ENCODE assay signal across 16 cellular contexts in genomic region chr17:61149862-61150362, GRCh38.
A peak's percentile ranks its signal among the peaks of the same experiment; 100 is the strongest.
DNase-seq lines count a peak whose midpoint lies in the region; ATAC-seq, FAIRE-seq and TF ChIP-seq lines count a peak whose summit lies in the region.
"Had no signal": no experiment of that assay in that cellular context is flagged by ENCODE, and none has a peak within 500 bp of the region (broad histone marks: within the 10 kb centered on the region; RNA-seq: fewer than 3 reads in every experiment).

No MANE protein-coding gene starts in this region.

- DNase-seq in DMS 273 (lab: John Stamatoyannopoulos, UW; ENCODE audit: unreplicated experiment) (peak; percentile 64), H54 (ENCODE audit: insufficient read length, low spot score) (no peak), NCI-H146 treated with DMSO at 0.1 percent for 48 hours (lab: John Stamatoyannopoulos, UW; ENCODE audit: unreplicated experiment) (peak; percentile 18), erythroblast (lab: John Stamatoyannopoulos, UW) (no peak), OCI-M2 (lab: John Stamatoyannopoulos, UW; ENCODE audit: unreplicated experiment) (no peak)
- DNase-seq in CD4-positive, alpha-beta T cell: no peak
- DNase-seq: activated naive CD4-positive, alpha-beta T cell treated with anti-CD3 and anti-CD28 coated beads, Interleukin-2, amount 10 ng/mL, durations not matched to agents 7 days and 5 days; naive B cell; stimulated activated CD4-positive, alpha-beta T cell treated with anti-CD3 and anti-CD28 coated beads, Interleukin-2, amount 100 ng/mL, for 24 hours; stimulated activated CD8-positive, alpha-beta memory T cell treated with anti-CD3 and anti-CD28 coated beads, Interleukin-4, amount 100 ng/mL, for 48 hours had no signal

- no peak overlapping the region for H3K4me3 Mint-ChIP-seq in brain
- H3K4me3 Mint-ChIP-seq in CD4-positive, alpha-beta T cell: no peak overlapping the region
- H3K4me3 Mint-ChIP-seq: activated naive CD4-positive, alpha-beta T cell treated with anti-CD3 and anti-CD28 coated beads, Interleukin-2, amount 10 ng/mL, durations not matched to agents 7 days and 5 days; naive B cell; WTC11 had no signal

- H3K4me1 Mint-ChIP-seq in brain: peaks cover 43% of the 10 kb centered on the region
- peaks cover 12% of the 10 kb centered on the region for H3K4me1 Mint-ChIP-seq in CD4-positive, alpha-beta T cell (ENCODE audit: low read depth)

- peaks cover 0 to 3% (median 0%) of the 10 kb centered on the region in 5 experiments for H3K9me3 Mint-ChIP-seq in brain
- no peaks in the 10 kb centered on the region for H3K9me3 Mint-ChIP-seq in CD4-positive, alpha-beta T cell
- H3K9me3 Mint-ChIP-seq: activated naive CD4-positive, alpha-beta T cell treated with anti-CD3 and anti-CD28 coated beads, Interleukin-2, amount 10 ng/mL, durations not matched to agents 7 days and 5 days had no signal

- H3K27ac Mint-ChIP-seq in brain: peak overlapping the region in 3 of 5 experiments; percentile 51 to 83 (median 76)
- no peak overlapping the region for H3K27ac Mint-ChIP-seq in CD4-positive, alpha-beta T cell
- H3K27ac Mint-ChIP-seq: activated naive CD4-positive, alpha-beta T cell treated with anti-CD3 and anti-CD28 coated beads, Interleukin-2, amount 10 ng/mL, durations not matched to agents 7 days and 5 days; WTC11 had no signal

- CTCF ChIA-PET in CD4-positive, alpha-beta T cell (lab: Charles Lee): no interaction called here

- no peaks in the 10 kb centered on the region for H3K36me3 Mint-ChIP-seq in brain
- H3K36me3 Mint-ChIP-seq in CD4-positive, alpha-beta T cell (ENCODE audit: low read depth): no peaks in the 10 kb centered on the region
- H3K36me3 Mint-ChIP-seq: activated naive CD4-positive, alpha-beta T cell treated with anti-CD3 and anti-CD28 coated beads, Interleukin-2, amount 10 ng/mL, durations not matched to agents 7 days and 5 days; WTC11 had no signal

- no peaks in the 10 kb centered on the region for H3K9me3 ChIP-seq in CD4-positive, alpha-beta T cell (ENCODE audit: control insufficient read depth, low read length)
- H3K9me3 ChIP-seq: thoracic aorta had no signal

- no peak overlapping the region for H3K27ac ChIP-seq in CD4-positive, alpha-beta T cell (ENCODE audit: low read depth, low read length)
- H3K27ac ChIP-seq: BLaER1 treated with 17β-estradiol and CSF1 and Interleukin-3, amounts not matched to agents 10 nM and 100 nM; thoracic aorta had no signal

- FAIRE-seq in H54 (lab: Jason Lieb, UNC): peak; percentile 48
- FAIRE-seq: GM12891 had no signal

- H3K27me3 ChIP-seq in CD4-positive, alpha-beta T cell (ENCODE audit: control insufficient read depth, insufficient read depth, low read length): no peaks in the 10 kb centered on the region
- H3K27me3 ChIP-seq: BLaER1 treated with 17β-estradiol and CSF1 and Interleukin-3, amounts not matched to agents 10 nM and 100 nM had no signal

- no peak for ATAC-seq in CD4-positive, alpha-beta T cell (ENCODE audit: poor library complexity)
- ATAC-seq in HG02763 (IDR thresholded peaks at IDR 0.05; ENCODE audit: unreplicated experiment): no peak
- ATAC-seq: WTC11 had no signal

- TF ChIP-seq POLR2A in H54 (IDR thresholded peaks at IDR 0.05; ENCODE audit: low read depth, low read length) (no peak), erythroblast (IDR thresholded peaks at IDR 0.05; ENCODE audit: low read length) (no peak)

- no peak for TF ChIP-seq CTCF in brain (conservative IDR thresholded peaks at IDR 0.05)
- TF ChIP-seq CTCF in CD4-positive, alpha-beta T cell (IDR thresholded peaks at IDR 0.05): no peak

- POLR2A ChIA-PET in CD4-positive, alpha-beta T cell (lab: Charles Lee): no interaction called here

- peaks cover 3% of the 10 kb centered on the region for H3K27me3 Mint-ChIP-seq in brain
- H3K27me3 Mint-ChIP-seq in CD4-positive, alpha-beta T cell: no peaks in the 10 kb centered on the region
- H3K27me3 Mint-ChIP-seq: naive B cell had no signal

- intact Hi-C loops in CD4-positive, alpha-beta T cell (cut with DNase I, micrococcal nuclease): no loop called here

Comparison
In these comparisons a context has a peak if more than half of its experiments do, and no peak if none do; other contexts are left out.
1. DNase-seq: peak in DMS 273 (single experiment) and NCI-H146 treated with DMSO at 0.1 percent for 48 hours (single experiment); none in H54 (single experiment), erythroblast (0 of 2), CD4-positive, alpha-beta T cell (0 of 10) and OCI-M2 (single experiment).